8 cellular contexts compared by ENCODE assay signal in the genomic region with DNA sequence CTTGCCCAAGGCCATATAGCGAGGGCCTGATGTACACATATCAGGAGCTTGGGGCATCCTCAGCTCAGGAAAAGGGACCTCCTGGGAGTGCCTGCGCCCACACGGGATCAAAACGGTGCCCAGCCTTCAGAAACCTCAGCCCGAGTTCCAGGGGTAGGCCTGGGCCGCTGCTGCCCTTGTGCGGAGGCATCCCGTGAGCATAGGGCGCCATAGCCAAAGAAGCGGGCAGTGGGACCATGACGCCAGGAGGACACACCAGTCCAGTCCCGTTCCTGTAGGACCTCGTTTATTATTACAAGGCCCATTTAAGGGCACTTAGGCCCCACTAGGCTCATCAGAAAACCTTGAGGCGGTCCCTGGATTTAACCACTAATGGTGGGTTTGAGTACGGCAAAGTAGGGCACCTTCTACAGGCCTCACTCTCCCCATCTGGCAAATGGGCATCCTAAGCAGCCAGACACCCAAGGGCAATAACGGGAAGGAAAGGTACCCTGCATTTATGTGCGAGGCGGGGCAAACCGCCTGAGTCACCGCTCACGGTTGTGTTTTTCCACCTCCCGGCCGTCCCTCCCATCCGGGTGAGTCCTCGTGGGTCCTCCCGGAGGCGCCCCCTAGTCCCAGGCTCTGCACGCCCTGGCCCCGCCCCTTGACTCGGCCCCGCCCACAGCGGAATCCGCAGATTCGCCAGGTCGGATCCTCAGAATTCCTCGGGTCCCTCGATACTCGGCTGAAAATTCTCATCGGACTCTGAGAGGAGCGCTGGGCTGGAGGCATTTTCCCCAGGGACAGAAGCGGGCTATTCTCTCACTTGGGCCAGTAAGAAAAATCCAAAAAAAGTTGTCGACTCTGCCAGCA. TPM values are rescaled to one million over a fixed set of nuclear protein-coding genes. Genes with fewer than 3 reads are reported as not detected.
DNase-seq lines count a peak whose midpoint lies in the region; ATAC-seq and TF ChIP-seq lines count a peak whose summit lies in the region.

No MANE protein-coding gene starts in this region.

- H3K27me3 ChIP-seq in duodenal mucosa (ENCODE audit: control insufficient read depth in 1 of 2, insufficient read depth in 2 of 2, low read length in 2 of 2) (no peaks in the 10 kb centered on the region), lower lobe of right lung (ENCODE audit: low read depth) (no peaks in the 10 kb centered on the region)

- H3K9ac ChIP-seq in duodenal mucosa (ENCODE audit: low read depth in 1 of 2, low read length in 2 of 2) = peak overlapping the region; percentile 71 to 86

- H3K9me3 ChIP-seq in duodenal mucosa (ENCODE audit: control insufficient read depth in 1 of 2, low read length in 2 of 2) = no peaks in the 10 kb centered on the region
- no peaks in the 10 kb centered on the region for H3K9me3 ChIP-seq in lower lobe of right lung

- H3K4me1 Mint-ChIP-seq in activated CD4-positive, alpha-beta memory T cell treated with anti-CD3 and anti-CD28 coated beads for 36 hours (ENCODE audit: low read depth) = peaks cover 26% of the 10 kb centered on the region

- peak overlapping the region; percentile 92 for H3K4me3 Mint-ChIP-seq in activated CD4-positive, alpha-beta memory T cell treated with anti-CD3 and anti-CD28 coated beads for 36 hours

- peaks cover 28% of the 10 kb centered on the region for H3K36me3 Mint-ChIP-seq in activated CD4-positive, alpha-beta memory T cell treated with anti-CD3 and anti-CD28 coated beads for 36 hours

- CTCF ChIA-PET in activated CD4-positive, alpha-beta memory T cell treated with anti-CD3 and anti-CD28 coated beads for 36 hours (lab: Charles Lee) = interaction anchor here (0.7 to 6.0 kb wide), 3 partner anchors 16 to 186 kb away, joined by 4 to 66 read pairs (median 5); no protein-coding TSS in a partner anchor

- H3K4me3 ChIP-seq in duodenal mucosa (ENCODE audit: low read depth in 1 of 2, low read length in 2 of 2) (peak overlapping the region; percentile 93 to 94), lower lobe of right lung (peak overlapping the region; percentile 82)

- peak; percentile 39 for TF ChIP-seq CTCF in lower lobe of right lung (IDR thresholded peaks at IDR 0.05)

- POLR2A ChIA-PET in activated CD4-positive, alpha-beta memory T cell treated with anti-CD3 and anti-CD28 coated beads for 36 hours (lab: Charles Lee) = interaction anchor here (0.9 to 1.1 kb wide), 2 partner anchors 117 to 185 kb away, joined by 3 to 5 read pairs; partner anchors contain the start of genes ZNF646 and ZNF668

- peak overlapping the region; percentile 95 for H3K27ac ChIP-seq in duodenal mucosa (ENCODE audit: low read depth, low read length)
- H3K27ac ChIP-seq in lower lobe of right lung = peak overlapping the region; percentile 98

- no peaks in the 10 kb centered on the region for H3K27me3 Mint-ChIP-seq in activated CD4-positive, alpha-beta memory T cell treated with anti-CD3 and anti-CD28 coated beads for 36 hours

- H3K36me3 ChIP-seq in duodenal mucosa (ENCODE audit: control insufficient read depth in 1 of 2, insufficient read depth in 2 of 2, low read length in 2 of 2) (peaks cover 12 to 33% of the 10 kb centered on the region in 2 donors), lower lobe of right lung (peaks cover 28% of the 10 kb centered on the region)

- peaks cover 29 to 33% of the 10 kb centered on the region in 2 donors for H3K4me1 ChIP-seq in duodenal mucosa (ENCODE audit: control insufficient read depth in 1 of 2, insufficient read depth in 2 of 2, low read length in 2 of 2)
- H3K4me1 ChIP-seq in lower lobe of right lung = peaks cover 37% of the 10 kb centered on the region

- DNase-seq in SIG-M5 treated with dmso at 0.1 percent for 504 hours (lab: John Stamatoyannopoulos, UW; ENCODE audit: unreplicated experiment) = peak; percentile 86
- DNase-seq in SIG-M5 (lab: John Stamatoyannopoulos, UW) = no peak
- peak; percentile 91 for DNase-seq in NCI-H69 (lab: John Stamatoyannopoulos, UW)
- DNase-seq in activated CD4-positive, alpha-beta memory T cell treated with anti-CD3 and anti-CD28 coated beads for 36 hours = peak; percentile 94
- peak; percentile 87 for DNase-seq in lower lobe of right lung
- peak; percentile 85 to 90 (median 88) for DNase-seq in stimulated activated CD4-positive, alpha-beta T cell treated with anti-CD3 and anti-CD28 coated beads, TNF-alpha, amount 100 ng/mL, for 4 hours (ENCODE audit: low read depth in 3 of 3)

- ATAC-seq in HG03135 (IDR thresholded peaks at IDR 0.05; ENCODE audit: unreplicated experiment) (peak; percentile 40), lower lobe of right lung (peak; percentile 88)

- no peaks in the 10 kb centered on the region for H3K9me3 Mint-ChIP-seq in activated CD4-positive, alpha-beta memory T cell treated with anti-CD3 and anti-CD28 coated beads for 36 hours

- H3K27ac Mint-ChIP-seq in activated CD4-positive, alpha-beta memory T cell treated with anti-CD3 and anti-CD28 coated beads for 36 hours = peak overlapping the region; percentile 99

- intact Hi-C loops in activated CD4-positive, alpha-beta memory T cell treated with anti-CD3 and anti-CD28 coated beads for 36 hours (cut with micrococcal nuclease) = loop anchor here (1.0 to 5.0 kb wide), 7 partner anchors 35 to 912 kb away; partner anchors contain the start of genes VKORC1, ZNF646 and ZNF668
- intact Hi-C loops in lower lobe of right lung (cut with DNase I) = no loop called here

RNA-seq across cellular contexts. Expression of gene SETD1A, which starts 0.7 kb away (rescaled TPM):
- 10 to 100 TPM; 16.4 to 17.4 TPM for total RNA-seq in activated CD4-positive, alpha-beta memory T cell treated with anti-CD3 and anti-CD28 coated beads for 36 hours
- 15.0 TPM for total RNA-seq in lower lobe of right lung

RNA-seq across cellular contexts. Expression of gene ORAI3, which starts 8.0 kb away (rescaled TPM):
- 1 to 10 TPM; 9.6 to 9.7 TPM for total RNA-seq in activated CD4-positive, alpha-beta memory T cell treated with anti-CD3 and anti-CD28 coated beads for 36 hours
- total RNA-seq in lower lobe of right lung = 30.2 TPM

RNA-seq across cellular contexts. Expression of gene HSD3B7, which starts 28.2 kb away (rescaled TPM):
- total RNA-seq in activated CD4-positive, alpha-beta memory T cell treated with anti-CD3 and anti-CD28 coated beads for 36 hours = 1 to 10 TPM; 2.2 TPM
- 23.6 TPM for total RNA-seq in lower lobe of right lung

RNA-seq across cellular contexts. Expression of gene FBXL19, which starts 33.5 kb away (rescaled TPM):
- total RNA-seq in activated CD4-positive, alpha-beta memory T cell treated with anti-CD3 and anti-CD28 coated beads for 36 hours = 10 to 100 TPM; 21.0 to 22.2 TPM
- total RNA-seq in lower lobe of right lung = 14.5 TPM

RNA-seq across cellular contexts. Expression of gene STX1B, which starts 53.6 kb away (rescaled TPM):
- total RNA-seq in activated CD4-positive, alpha-beta memory T cell treated with anti-CD3 and anti-CD28 coated beads for 36 hours = 1 to 10 TPM in 1 of 2 experiments, under 1 TPM in 1; 0.92 to 1.0 TPM
- total RNA-seq in lower lobe of right lung = 0.32 TPM
